22 cellular contexts compared by ENCODE assay signal in the genomic region with DNA sequence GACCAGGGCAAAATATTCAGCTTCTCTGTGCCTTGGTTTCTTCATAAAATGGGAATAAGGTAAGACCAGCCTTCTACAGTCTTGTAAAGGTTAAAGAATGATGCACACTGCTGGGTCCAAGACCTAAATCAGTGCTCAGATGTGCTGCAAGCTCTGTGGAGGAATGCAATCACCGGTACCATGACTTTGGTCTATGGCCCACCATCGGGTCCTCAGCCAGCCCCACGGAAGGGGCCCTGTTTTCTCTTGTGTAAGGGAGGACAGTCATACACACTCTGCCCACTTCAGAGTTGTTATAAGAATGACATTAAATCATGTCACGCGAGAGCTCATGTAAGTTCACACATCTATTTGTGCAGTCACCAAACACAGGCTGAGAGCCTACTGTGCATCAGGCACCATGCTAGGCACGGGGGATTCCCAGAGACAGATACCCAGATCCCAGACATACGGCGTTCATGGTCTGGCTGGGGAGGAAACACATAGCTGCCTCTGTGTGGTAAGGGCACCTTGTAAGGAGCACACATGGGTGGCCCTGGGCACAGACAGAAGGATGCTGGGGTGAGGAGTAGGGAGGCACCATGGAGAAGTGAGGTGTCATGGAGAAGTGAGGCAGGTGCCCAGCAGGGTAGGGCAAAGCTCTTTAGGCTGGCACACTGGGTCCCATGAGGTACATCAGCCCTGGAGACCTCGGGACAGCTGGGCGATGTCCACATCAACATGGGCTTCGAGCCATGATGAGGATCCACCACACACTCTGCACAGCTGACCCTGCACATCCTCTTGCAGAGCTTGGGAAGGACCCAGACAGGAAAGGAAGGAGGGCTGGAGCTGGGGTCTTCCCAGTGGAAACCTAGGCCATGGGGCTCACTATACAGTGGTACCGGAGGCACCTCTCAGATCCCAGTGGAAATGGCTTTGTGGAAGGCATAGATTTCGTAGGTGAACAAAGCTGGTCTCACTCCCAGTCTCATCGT.
"Had no signal": no experiment of that assay in that cellular context is flagged by ENCODE, and none has a peak within 500 bp of the region (broad histone marks: within the 10 kb centered on the region; RNA-seq: fewer than 3 reads in every experiment).

No MANE protein-coding gene starts in this region.

- H3K27ac ChIP-seq: ascending aorta, right atrium auricular region, SK-N-MC, skin epidermis had no signal

- H3K4me1 ChIP-seq: ascending aorta, heart left ventricle, right atrium auricular region had no signal

- ATAC-seq: activated T-cell treated with anti-CD3 and anti-CD28 coated beads, Interleukin-2, amount 50 U/mL, for 4 hours; esophagus mucosa; heart left ventricle; left ventricle myocardium superior had no signal

- H3K9me3 ChIP-seq: ascending aorta, gastroesophageal sphincter, heart left ventricle, right atrium auricular region, stomach had no signal

- DNase-seq: activated CD4-positive, alpha-beta memory T cell treated with anti-CD3 and anti-CD28 coated beads for 36 hours; activated effector memory CD4-positive, alpha-beta T cell treated with Interleukin-2 at 50 U/mL for 16 hours; activated naive CD4-positive, alpha-beta T cell treated with anti-CD3 and anti-CD28 coated beads, Interleukin-2, amount 50 U/mL, for 16 hours; activated T-cell treated with anti-CD3 and anti-CD28 coated beads, Interleukin-2, amount 50 U/mL, for 4 hours; effector CD8-positive, alpha-beta T cell; heart left ventricle; immature natural killer cell; kidney glomerular epithelial cell; left ventricle myocardium superior; nucleus accumbens; stimulated activated CD4-positive, alpha-beta T cell treated with anti-CD3 and anti-CD28 coated beads, Interleukin-15, amount 100 ng/mL, for 24 hours; stimulated activated CD4-positive, alpha-beta T cell treated with anti-CD3 and anti-CD28 coated beads, Interleukin-2, amount 100 ng/mL, for 48 hours; stomach had no signal

- H3K4me3 Mint-ChIP-seq: activated CD4-positive, alpha-beta memory T cell treated with anti-CD3 and anti-CD28 coated beads for 36 hours; activated T-cell treated with anti-CD3 and anti-CD28 coated beads, Interleukin-2, amount 50 U/mL, for 4 hours; dendritic cell treated with granulocyte-macrophage colony-stimulating factor and Interleukin-4, amounts not matched to agents 40 ng/mL and 50 ng/mL, for 4 days; immature natural killer cell; nephron; T-helper 2 cell treated with Interferon-gamma antibody and Interleukin-4, amounts not matched to agents 5 μg/mL and 100 μg/mL, for 36 hours had no signal

- H3K36me3 ChIP-seq: ascending aorta, gastroesophageal sphincter, heart left ventricle, right atrium auricular region, stomach had no signal

- H3K4me3 ChIP-seq: ascending aorta, gastroesophageal sphincter, heart left ventricle, right atrium auricular region, SK-N-MC, skin epidermis, stomach had no signal

- H3K9me3 Mint-ChIP-seq: activated CD4-positive, alpha-beta memory T cell treated with anti-CD3 and anti-CD28 coated beads for 36 hours; activated T-cell treated with anti-CD3 and anti-CD28 coated beads, Interleukin-2, amount 50 U/mL, for 4 hours; dendritic cell treated with granulocyte-macrophage colony-stimulating factor and Interleukin-4, amounts not matched to agents 40 ng/mL and 50 ng/mL, for 4 days; immature natural killer cell; nephron; T-helper 2 cell treated with Interferon-gamma antibody and Interleukin-4, amounts not matched to agents 5 μg/mL and 100 μg/mL, for 36 hours had no signal

- H3K27me3 ChIP-seq: ascending aorta, right atrium auricular region had no signal

- H3K4me1 Mint-ChIP-seq: immature natural killer cell had no signal

- H3K27ac Mint-ChIP-seq: activated CD4-positive, alpha-beta memory T cell treated with anti-CD3 and anti-CD28 coated beads for 36 hours; dendritic cell treated with granulocyte-macrophage colony-stimulating factor and Interleukin-4, amounts not matched to agents 40 ng/mL and 50 ng/mL, for 4 days; immature natural killer cell; T-helper 2 cell treated with Interferon-gamma antibody and Interleukin-4, amounts not matched to agents 5 μg/mL and 100 μg/mL, for 36 hours had no signal
